13 cellular contexts compared by ENCODE assay signal in genomic region chr9:4559238-4560182, GRCh38.
DNase-seq lines count a peak whose midpoint lies in the region; ATAC-seq, FAIRE-seq and TF ChIP-seq lines count a peak whose summit lies in the region.
"Had no signal": no experiment of that assay in that cellular context is flagged by ENCODE, and none has a peak within 500 bp of the region (broad histone marks: within the 10 kb centered on the region; RNA-seq: fewer than 3 reads in every experiment).

No MANE protein-coding gene starts in this region.

- H3K36me3 Mint-ChIP-seq in activated CD8-positive, alpha-beta memory T cell treated with anti-CD3 and anti-CD28 coated beads, Interleukin-2, amount 10 ng/mL, durations not matched to agents 7 days and 5 days = no peaks in the 10 kb centered on the region

- H3K4me1 Mint-ChIP-seq in activated CD8-positive, alpha-beta memory T cell treated with anti-CD3 and anti-CD28 coated beads, Interleukin-2, amount 10 ng/mL, durations not matched to agents 7 days and 5 days = peaks cover 8% of the 10 kb centered on the region

- CTCF ChIA-PET in activated CD8-positive, alpha-beta memory T cell treated with anti-CD3 and anti-CD28 coated beads, Interleukin-2, amount 10 ng/mL, durations not matched to agents 7 days and 5 days (lab: Charles Lee) = interaction anchor here (1.5 kb wide), 1 partner anchor 8 kb away, joined by 4 read pairs; no protein-coding TSS in a partner anchor

- H3K27ac Mint-ChIP-seq in activated CD8-positive, alpha-beta memory T cell treated with anti-CD3 and anti-CD28 coated beads, Interleukin-2, amount 10 ng/mL, durations not matched to agents 7 days and 5 days = no peak overlapping the region

- no peaks in the 10 kb centered on the region for H3K9me3 Mint-ChIP-seq in activated CD8-positive, alpha-beta memory T cell treated with anti-CD3 and anti-CD28 coated beads, Interleukin-2, amount 10 ng/mL, durations not matched to agents 7 days and 5 days (ENCODE audit: low read depth)

- H3K4me3 Mint-ChIP-seq in activated CD8-positive, alpha-beta memory T cell treated with anti-CD3 and anti-CD28 coated beads, Interleukin-2, amount 10 ng/mL, durations not matched to agents 7 days and 5 days = no peak overlapping the region

- DNase-seq in GM12892 (ENCODE audit: insufficient read length) (no peak), cerebellar nuclear complex (lab: John Stamatoyannopoulos, UW) (no peak), NCI-H2029 treated with DMSO at 0.1 percent for 48 hours (lab: John Stamatoyannopoulos, UW) (no peak)
- no peak for DNase-seq in activated CD8-positive, alpha-beta memory T cell treated with anti-CD3 and anti-CD28 coated beads, Interleukin-2, amount 10 ng/mL, durations not matched to agents 7 days and 5 days
- DNase-seq: activated T-cell treated with anti-CD3 and anti-CD28 coated beads, Interleukin-2, amount 50 U/mL, for 1 hour; AML-193; GDM1; NCI-H1105 treated with DMSO at 0.1 percent for 48 hours had no signal

- TF ChIP-seq POLR2A in GM12892 (IDR thresholded peaks at IDR 0.05; ENCODE audit: low read depth, low read length) = peak; percentile 26; the same call in 1 of the 2 replicates

- peak; percentile 84 for ATAC-seq in GM19438 (IDR thresholded peaks at IDR 0.05; ENCODE audit: low read depth, unreplicated experiment)
- peak; percentile 91 for ATAC-seq in HG02870 (IDR thresholded peaks at IDR 0.05; ENCODE audit: unreplicated experiment)
- ATAC-seq in HG03571 (IDR thresholded peaks at IDR 0.05; ENCODE audit: unreplicated experiment) = peak; percentile 87
- ATAC-seq in activated CD8-positive, alpha-beta memory T cell treated with anti-CD3 and anti-CD28 coated beads, Interleukin-2, amount 10 ng/mL, durations not matched to agents 7 days and 5 days = no peak
- ATAC-seq in GM18517 (IDR thresholded peaks at IDR 0.05; ENCODE audit: unreplicated experiment) = no peak

- peak; percentile 85 for FAIRE-seq in GM12892 (lab: Jason Lieb, UNC)
- FAIRE-seq: endothelial cell of umbilical vein had no signal

- H3K27me3 Mint-ChIP-seq in activated CD8-positive, alpha-beta memory T cell treated with anti-CD3 and anti-CD28 coated beads, Interleukin-2, amount 10 ng/mL, durations not matched to agents 7 days and 5 days = peaks cover 4% of the 10 kb centered on the region

Comparison
In these comparisons a context has a peak if more than half of its experiments do, and no peak if none do; other contexts are left out.
1. ATAC-seq: peak in GM19438 (single experiment), HG02870 (single experiment) and HG03571 (single experiment); none in activated CD8-positive, alpha-beta memory T cell treated with anti-CD3 and anti-CD28 coated beads, Interleukin-2, amount 10 ng/mL, durations not matched to agents 7 days and 5 days (single experiment) and GM18517 (single experiment).